ENCODE assay signal across 8 cellular contexts in the genomic region with DNA sequence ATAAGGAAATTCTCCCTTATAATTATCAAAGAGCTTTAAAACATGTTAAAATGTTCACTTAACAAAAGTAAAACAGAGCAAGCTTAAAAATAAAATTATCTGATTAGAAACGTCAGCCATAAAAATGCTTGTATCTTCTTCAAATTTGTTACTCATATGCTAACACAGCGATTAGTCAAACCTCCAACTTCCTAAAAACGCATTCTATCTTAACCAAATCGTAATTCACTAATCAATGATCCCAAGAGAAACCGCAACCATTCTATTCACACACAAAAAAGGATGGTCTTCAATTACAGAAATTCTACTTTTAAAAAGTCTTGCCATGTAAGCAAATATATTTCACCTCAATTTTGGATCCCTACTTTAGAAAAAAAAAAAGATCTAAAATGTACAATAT. TPM values are rescaled to one million over a fixed set of nuclear protein-coding genes. Genes with fewer than 3 reads are reported as not detected.
A peak's percentile ranks its signal among the peaks of the same experiment; 100 is the strongest.
DNase-seq lines count a peak whose midpoint lies in the region; ATAC-seq and TF ChIP-seq lines count a peak whose summit lies in the region.

No MANE protein-coding gene starts in this region.

- no TSS peak for BruUV-seq in MCF 10A (replicated peaks; lab: Mats Ljungman, UMichigan)

- DNase-seq in CD1c-positive myeloid dendritic cell (ENCODE audit: extremely low spot score), result peak; percentile 73
- no peak for DNase-seq in LNCaP clone FGC (ENCODE audit: low read depth)
- DNase-seq in MCF 10A (ENCODE audit: unreplicated experiment), result peak; percentile 19
- DNase-seq in natural killer cell, result no peak
- DNase-seq in NK-92 treated with Interleukin-12 subunit alpha and Interleukin-12 subunit beta, amount 100 ng/mL, for 24 hours (lab: John Stamatoyannopoulos, UW), result no peak
- no peak for DNase-seq in NCI-H1048 (lab: John Stamatoyannopoulos, UW)
- no peak for DNase-seq in GM19240 (ENCODE audit: insufficient read length, low spot score)

- H3K4me1 Mint-ChIP-seq in MCF 10A (ENCODE audit: insufficient read depth, unreplicated experiment) (peaks cover 30% of the 10 kb centered on the region), natural killer cell (peaks cover 63 to 65% of the 10 kb centered on the region in 2 donors)

- no peaks in the 10 kb centered on the region for H3K27me3 Mint-ChIP-seq in MCF 10A (ENCODE audit: insufficient read depth, unreplicated experiment)
- H3K27me3 Mint-ChIP-seq in natural killer cell (ENCODE audit: low read depth in 2 of 2), result no peaks in the 10 kb centered on the region

- H3K9me3 Mint-ChIP-seq in MCF 10A (ENCODE audit: unreplicated experiment), result no peaks in the 10 kb centered on the region
- H3K9me3 Mint-ChIP-seq in natural killer cell, result no peaks in the 10 kb centered on the region

- H3K4me3 ChIP-seq in LNCaP clone FGC (ENCODE audit: low read depth, low read length), result peak overlapping the region; percentile 84

- H3K36me3 Mint-ChIP-seq in MCF 10A (ENCODE audit: insufficient read depth, unreplicated experiment) (peaks cover 8% of the 10 kb centered on the region), natural killer cell (peaks cover 8% of the 10 kb centered on the region)

- intact Hi-C loops in MCF 10A (cut with micrococcal nuclease), result loop anchor here (2.0 to 10.0 kb wide), 2 partner anchors 63 to 165 kb away; no protein-coding TSS in a partner anchor
- intact Hi-C loops in natural killer cell (cut with micrococcal nuclease), result loop anchor here (2.0 to 10.0 kb wide), 5 partner anchors 13 to 635 kb away; no protein-coding TSS in a partner anchor

- H3K27ac Mint-ChIP-seq in MCF 10A (ENCODE audit: low read depth, unreplicated experiment) (peak overlapping the region; percentile 98), natural killer cell (peak overlapping the region; percentile 95 to 96)

- peak overlapping the region; percentile 99 for H3K4me3 Mint-ChIP-seq in MCF 10A (ENCODE audit: unreplicated experiment)
- peak overlapping the region; percentile 96 for H3K4me3 Mint-ChIP-seq in natural killer cell

- POLR2A ChIA-PET in MCF 10A (lab: Yijun Ruan, JAX), result interaction anchor here (0.6 to 3.4 kb wide), 15 partner anchors 9 to 416 kb away, joined by 3 to 60 read pairs (median 5); no protein-coding TSS in a partner anchor

- CTCF ChIA-PET in MCF 10A (lab: Yijun Ruan, JAX), result interaction anchor here (0.7 to 3.8 kb wide), 7 partner anchors 26 to 131 kb away, joined by 3 to 18 read pairs (median 4); no protein-coding TSS in a partner anchor

- ATAC-seq in natural killer cell (no peak), HG03025 (IDR thresholded peaks at IDR 0.05; ENCODE audit: low FRiP score, unreplicated experiment) (no peak)

- TF ChIP-seq CTCF in LNCaP clone FGC (IDR thresholded peaks at IDR 0.05; ENCODE audit: control insufficient read depth, extremely low read depth, insufficient read depth) (no peak), MCF 10A (IDR thresholded peaks at IDR 0.05; ENCODE audit: unreplicated experiment) (no peak), natural killer cell (IDR thresholded peaks at IDR 0.05) (no peak)

RNA-seq across cellular contexts. Expression of gene STK17B, which starts 1.9 kb away (rescaled TPM):
- total RNA-seq in MCF 10A (2022) (17.1 and 20.7 TPM in 2 replicates), natural killer cell (100 to 1,000 TPM; 295 to 390 (median 380) TPM)

Comparison
In these comparisons a context has a peak if more than half of its experiments do, and no peak if none do; other contexts are left out.
1. DNase-seq: peak in CD1c-positive myeloid dendritic cell (single experiment) and MCF 10A (single experiment); none in LNCaP clone FGC (single experiment), natural killer cell (single experiment), NK-92 treated with Interleukin-12 subunit alpha and Interleukin-12 subunit beta, amount 100 ng/mL, for 24 hours (single experiment), NCI-H1048 (single experiment) and GM19240 (single experiment).
2. RNA of gene STK17B, which starts 1.9 kb away (total RNA-seq): 295 to 390 TPM in natural killer cell; 17.1 to 20.7 TPM in MCF 10A; every median in the first group is over 10 times any median in the second.